ENCODE assay signal across 9 cellular contexts in genomic region chr4:105624530-105624929, GRCh38.
DNase-seq lines count a peak whose midpoint lies in the region; ATAC-seq and TF ChIP-seq lines count a peak whose summit lies in the region.
"Had no signal": no experiment of that assay in that cellular context is flagged by ENCODE, and none has a peak within 500 bp of the region (broad histone marks: within the 10 kb centered on the region; RNA-seq: fewer than 3 reads in every experiment).

No MANE protein-coding gene starts in this region.

- H3K4me3 Mint-ChIP-seq in H9 (no peak overlapping the region), natural killer cell (no peak overlapping the region)

- no peak overlapping the region for H4K5ac ChIP-seq in H9 (ENCODE audit: insufficient read length, low read depth, low read length)

- H4K8ac ChIP-seq in H9 (replicated peaks; ENCODE audit: insufficient read length, low read depth, low read length): no peak overlapping the region

- H2AK5ac ChIP-seq in H9 (ENCODE audit: insufficient read length, low read length): no peak overlapping the region

- H3K4me1 Mint-ChIP-seq in H9 (no peaks in the 10 kb centered on the region), natural killer cell (no peaks in the 10 kb centered on the region)

- TF ChIP-seq CTCF in H9 (conservative IDR thresholded peaks at IDR 0.05) (no peak), natural killer cell (IDR thresholded peaks at IDR 0.05) (no peak)

- no peak overlapping the region for H3K23ac ChIP-seq in H9 (ENCODE audit: insufficient read length, low read depth, low read length)

- H3K18ac ChIP-seq in H9 (ENCODE audit: insufficient read length, low read depth, low read length): no peak overlapping the region

- no peaks in the 10 kb centered on the region for H4K20me1 ChIP-seq in H9 (ENCODE audit: control insufficient read depth, insufficient read depth, insufficient read length)

- H3K79me1 ChIP-seq in H9 (ENCODE audit: insufficient read depth, low read depth, low read length, poor library complexity, severe bottlenecking): no peaks in the 10 kb centered on the region

- H2BK20ac ChIP-seq in H9 (ENCODE audit: low read depth, low read length, poor library complexity, severe bottlenecking): no peak overlapping the region

- H3K4me3 ChIP-seq in SK-N-MC: no peak overlapping the region

- ATAC-seq in GM18502 (IDR thresholded peaks at IDR 0.05; ENCODE audit: poor library complexity, unreplicated experiment) (peak; percentile 70), HG02571 (IDR thresholded peaks at IDR 0.05; ENCODE audit: unreplicated experiment) (peak; percentile 68), left lobe of liver (peak; percentile 93), natural killer cell (no peak)

- no peak overlapping the region for H2BK12ac ChIP-seq in H9 (ENCODE audit: insufficient read length, low read depth, low read length)

- H3K9me3 ChIP-seq in SK-N-MC (ENCODE audit: low read depth, low read length): no peaks in the 10 kb centered on the region
- no peaks in the 10 kb centered on the region for H3K9me3 ChIP-seq in H9 (ENCODE audit: control insufficient read depth, low read depth, low read length)

- H2BK5ac ChIP-seq in H9 (ENCODE audit: insufficient read length, low read length): no peak overlapping the region

- H3K4ac ChIP-seq in H9 (ENCODE audit: low read depth, low read length): no peak overlapping the region

- H3K9me3 Mint-ChIP-seq in H9: no peaks in the 10 kb centered on the region
- peaks cover 0 to 2% of the 10 kb centered on the region in 2 donors for H3K9me3 Mint-ChIP-seq in natural killer cell

- H3K27me3 Mint-ChIP-seq in H9 (ENCODE audit: low read depth) (peaks cover 29% of the 10 kb centered on the region), natural killer cell (ENCODE audit: low read depth in 2 of 2) (peaks cover 6% of the 10 kb centered on the region in 2 donors)

- no peak overlapping the region for H3K9ac ChIP-seq in SK-N-MC (ENCODE audit: insufficient read length)
- H3K9ac ChIP-seq in H9 (ENCODE audit: extremely low read depth, insufficient read length, low read length): no peak overlapping the region

- DNase-seq in SK-N-MC (ENCODE audit: low read depth, low spot score) (no peak), left lobe of liver (ENCODE audit: low spot score) (peak; percentile 69), H9 (no peak), NCI-H2107 treated with DMSO at 0.1 percent for 48 hours (lab: John Stamatoyannopoulos, UW; ENCODE audit: unreplicated experiment) (no peak), KG1 (lab: John Stamatoyannopoulos, UW) (no peak), natural killer cell (no peak)
- DNase-seq: NCI-H1694 had no signal

- no peak overlapping the region for H3K14ac ChIP-seq in H9 (ENCODE audit: insufficient read depth, low read length)

- no peaks in the 10 kb centered on the region for H3K36me3 ChIP-seq in SK-N-MC (ENCODE audit: insufficient read depth, low read length)

- no peaks in the 10 kb centered on the region for H3K79me2 ChIP-seq in H9 (ENCODE audit: insufficient read depth, low read length)

- no peak overlapping the region for H4K91ac ChIP-seq in H9 (ENCODE audit: insufficient read length, low read depth, low read length)

- no peaks in the 10 kb centered on the region for H3K4me1 ChIP-seq in H9 (ENCODE audit: insufficient read depth, low read length)

- no CpG with 5 or more reads among the region's 4 CpGs for WGBS in H9 (ENCODE audit: extremely low coverage, insufficient read length, low lambda C conversion rate)

- no peak overlapping the region for H3K4me2 ChIP-seq in H9 (ENCODE audit: insufficient read depth, insufficient read length, low read length)

- no peaks in the 10 kb centered on the region for H3K23me2 ChIP-seq in H9 (ENCODE audit: insufficient read length, low read depth, low read length, poor library complexity, severe bottlenecking)

- no peak overlapping the region for H3K27ac Mint-ChIP-seq in H9
- no peak overlapping the region for H3K27ac Mint-ChIP-seq in natural killer cell

- no peak overlapping the region for H2BK120ac ChIP-seq in H9 (ENCODE audit: low read depth, low read length, poor library complexity, severe bottlenecking)

- intact Hi-C loops in natural killer cell (cut with micrococcal nuclease): no loop called here

- H3K36me3 Mint-ChIP-seq in H9 (ENCODE audit: insufficient read depth in 1 of 3, low read depth in 3 of 3) (no peaks in the 10 kb centered on the region; a peak in 1 of 7 replicates), natural killer cell (no peaks in the 10 kb centered on the region)

- no peak overlapping the region for H2BK15ac ChIP-seq in H9 (ENCODE audit: low read depth, low read length)

- H2AFZ ChIP-seq in H9 (ENCODE audit: low read length): no peak overlapping the region

- H3T11ph ChIP-seq in H9 (ENCODE audit: low read length): no peak overlapping the region

- H3K27ac ChIP-seq in SK-N-MC (peak overlapping the region; percentile 64; the same call in 1 of the 2 replicates), H9 (ENCODE audit: insufficient read length, low read depth, low read length) (no peak overlapping the region)

- no peaks in the 10 kb centered on the region for H3K27me3 ChIP-seq in H9 (ENCODE audit: insufficient read depth, low read length)

- no peak overlapping the region for H3K56ac ChIP-seq in H9 (ENCODE audit: insufficient read length, low read depth, low read length)

Comparison
In these comparisons a context has a peak if more than half of its experiments do, and no peak if none do; other contexts are left out.
1. ATAC-seq: peak in GM18502 (single experiment), HG02571 (single experiment) and left lobe of liver (single experiment); none in natural killer cell (0 of 3).